Comparison of ENCODE assay signal across 9 cellular contexts in genomic region chr7:134737561-134738353, GRCh38. TPM values are rescaled to one million over a fixed set of nuclear protein-coding genes. Genes with fewer than 3 reads are reported as not detected.
A peak's percentile ranks its signal among the peaks of the same experiment; 100 is the strongest.
DNase-seq lines count a peak whose midpoint lies in the region; ATAC-seq and TF ChIP-seq lines count a peak whose summit lies in the region.
"Had no signal": no experiment of that assay in that cellular context is flagged by ENCODE, and none has a peak within 500 bp of the region (broad histone marks: within the 10 kb centered on the region; RNA-seq: fewer than 3 reads in every experiment).

No MANE protein-coding gene starts in this region.

- H3K4me3 ChIP-seq in hepatocyte (no peak overlapping the region), tibial artery (peak overlapping the region in 1 of 2 donors; percentile 2), GM23338 (no peak overlapping the region)

- H3K4me1 ChIP-seq in hepatocyte (ENCODE audit: insufficient read depth) (peaks cover 15% of the 10 kb centered on the region), tibial artery (peaks cover 4 to 39% (median 24%) of the 10 kb centered on the region in 4 donors), GM23338 (ENCODE audit: insufficient read depth) (0 out of 2 replicates have a peak, but pooled peaks cover 2% of the 10 kb centered on the region)

- intact Hi-C loops in tibial artery (cut with DNase I; ENCODE audit: low total_unique reads): no loop called here

- no peaks in the 10 kb centered on the region for H4K20me1 ChIP-seq in hepatocyte (ENCODE audit: insufficient read depth, poor library complexity, severe bottlenecking)
- H4K20me1 ChIP-seq in GM23338 (replicated peaks; ENCODE audit: insufficient read depth): no peaks in the 10 kb centered on the region

- H3K9me2 ChIP-seq in hepatocyte (replicated peaks; ENCODE audit: insufficient read depth): no peaks in the 10 kb centered on the region
- H3K9me2 ChIP-seq in GM23338 (ENCODE audit: insufficient read depth): peaks cover 12% of the 10 kb centered on the region

- H3K27ac ChIP-seq in hepatocyte (peak overlapping the region; percentile 85), tibial artery (peak overlapping the region; percentile 51 to 74), GM23338 (ENCODE audit: low read depth) (no peak overlapping the region)

- H3K4me2 ChIP-seq in hepatocyte: peak overlapping the region; percentile 58
- H3K4me2 ChIP-seq in GM23338: no peak overlapping the region

- H3K9me3 ChIP-seq in hepatocyte (ENCODE audit: low read depth): no peaks in the 10 kb centered on the region
- no peaks in the 10 kb centered on the region for H3K9me3 ChIP-seq in tibial artery

- no peaks in the 10 kb centered on the region for H3F3A ChIP-seq in GM23338 (replicated peaks; ENCODE audit: low read depth)

- H3K4me3 Mint-ChIP-seq in activated naive CD8-positive, alpha-beta T cell: no peak overlapping the region
- no peak overlapping the region for H3K4me3 Mint-ChIP-seq in activated naive CD8-positive, alpha-beta T cell treated with anti-CD3 and anti-CD28 coated beads for 36 hours
- peak overlapping the region; percentile 50 to 82 for H3K4me3 Mint-ChIP-seq in activated T-cell treated with anti-CD3 and anti-CD28 coated beads, Interleukin-2, amount 50 U/mL, for 72 hours
- H3K4me3 Mint-ChIP-seq in GM23338: no peak overlapping the region

- H3K9me3 Mint-ChIP-seq in activated naive CD8-positive, alpha-beta T cell (ENCODE audit: low read depth): no peaks in the 10 kb centered on the region
- no peaks in the 10 kb centered on the region for H3K9me3 Mint-ChIP-seq in activated naive CD8-positive, alpha-beta T cell treated with anti-CD3 and anti-CD28 coated beads for 36 hours
- H3K9me3 Mint-ChIP-seq in activated T-cell treated with anti-CD3 and anti-CD28 coated beads, Interleukin-2, amount 50 U/mL, for 72 hours: peaks cover 0 to 6% of the 10 kb centered on the region in 2 donors
- no peaks in the 10 kb centered on the region for H3K9me3 Mint-ChIP-seq in GM23338

- no peaks in the 10 kb centered on the region for H3K4me1 Mint-ChIP-seq in activated naive CD8-positive, alpha-beta T cell (ENCODE audit: low read depth)
- peaks cover 4% of the 10 kb centered on the region for H3K4me1 Mint-ChIP-seq in activated naive CD8-positive, alpha-beta T cell treated with anti-CD3 and anti-CD28 coated beads for 36 hours
- peaks cover 40% of the 10 kb centered on the region for H3K4me1 Mint-ChIP-seq in activated T-cell treated with anti-CD3 and anti-CD28 coated beads, Interleukin-2, amount 50 U/mL, for 72 hours (ENCODE audit: low read depth)
- peaks cover 12% of the 10 kb centered on the region for H3K4me1 Mint-ChIP-seq in GM23338

- no peak for DNase-seq in activated naive CD8-positive, alpha-beta T cell treated with anti-CD3 and anti-CD28 coated beads for 36 hours
- DNase-seq in activated T-cell treated with anti-CD3 and anti-CD28 coated beads, Interleukin-2, amount 50 U/mL, for 72 hours: peak; percentile 62 to 66
- DNase-seq in hepatocyte (ENCODE audit: low spot score) (peak; percentile 55), tibial artery (no peak), NCI-H446 (lab: John Stamatoyannopoulos, UW) (no peak), GM23338 (ENCODE audit: low spot score) (no peak)
- DNase-seq in effector CD4-positive, alpha-beta T cell: no peak
- DNase-seq: DMS79 treated with DMSO at 0.1 percent for 48 hours had no signal

- peak overlapping the region; percentile 8 for H3K27ac Mint-ChIP-seq in activated naive CD8-positive, alpha-beta T cell
- H3K27ac Mint-ChIP-seq in activated naive CD8-positive, alpha-beta T cell treated with anti-CD3 and anti-CD28 coated beads for 36 hours: no peak overlapping the region
- H3K27ac Mint-ChIP-seq in activated T-cell treated with anti-CD3 and anti-CD28 coated beads, Interleukin-2, amount 50 U/mL, for 72 hours: peak overlapping the region; percentile 99
- H3K27ac Mint-ChIP-seq in GM23338: no peak overlapping the region

- 80% methylated on average over 7 of the region's 7 CpGs for WGBS in hepatocyte (ENCODE audit: low lambda C conversion rate, missing lambda C conversion rate)

- H3K79me2 ChIP-seq in hepatocyte: no peaks in the 10 kb centered on the region
- no peaks in the 10 kb centered on the region for H3K79me2 ChIP-seq in GM23338 (replicated peaks; ENCODE audit: insufficient read depth)

- no peaks in the 10 kb centered on the region for H3K27me3 Mint-ChIP-seq in activated naive CD8-positive, alpha-beta T cell
- no peaks in the 10 kb centered on the region for H3K27me3 Mint-ChIP-seq in activated naive CD8-positive, alpha-beta T cell treated with anti-CD3 and anti-CD28 coated beads for 36 hours
- no peaks in the 10 kb centered on the region for H3K27me3 Mint-ChIP-seq in activated T-cell treated with anti-CD3 and anti-CD28 coated beads, Interleukin-2, amount 50 U/mL, for 72 hours (ENCODE audit: low read depth)
- peaks cover 2% of the 10 kb centered on the region for H3K27me3 Mint-ChIP-seq in GM23338 (ENCODE audit: insufficient read depth, low read depth, poor library complexity)

- TF ChIP-seq CTCF in hepatocyte (IDR thresholded peaks at IDR 0.05; ENCODE audit: poor library complexity) (no peak), tibial artery (IDR thresholded peaks at IDR 0.05) (no peak), GM23338 (conservative IDR thresholded peaks at IDR 0.05; ENCODE audit: low read depth in 2 of 2) (no peak)

- H3K27me3 ChIP-seq in hepatocyte (no peaks in the 10 kb centered on the region), tibial artery (no peaks in the 10 kb centered on the region), GM23338 (ENCODE audit: insufficient read depth) (no peaks in the 10 kb centered on the region)

- peak; percentile 96 to 97 for ATAC-seq in activated T-cell treated with anti-CD3 and anti-CD28 coated beads, Interleukin-2, amount 50 U/mL, for 72 hours (replicated peaks in 1 of 2)
- ATAC-seq in GM23338: no peak

- H3K36me3 ChIP-seq in hepatocyte (replicated peaks; ENCODE audit: insufficient read depth, low read depth) (no peaks in the 10 kb centered on the region), tibial artery (no peaks in the 10 kb centered on the region), GM23338 (ENCODE audit: insufficient read depth) (no peaks in the 10 kb centered on the region)

- no peak overlapping the region for H2AFZ ChIP-seq in hepatocyte
- no peak overlapping the region for H2AFZ ChIP-seq in GM23338

- no peaks in the 10 kb centered on the region for H3K36me3 Mint-ChIP-seq in activated naive CD8-positive, alpha-beta T cell
- H3K36me3 Mint-ChIP-seq in activated naive CD8-positive, alpha-beta T cell treated with anti-CD3 and anti-CD28 coated beads for 36 hours: no peaks in the 10 kb centered on the region
- H3K36me3 Mint-ChIP-seq in activated T-cell treated with anti-CD3 and anti-CD28 coated beads, Interleukin-2, amount 50 U/mL, for 72 hours (ENCODE audit: insufficient read depth in 2 of 2): peaks cover 11 to 12% of the 10 kb centered on the region in 2 donors
- H3K36me3 Mint-ChIP-seq in GM23338 (ENCODE audit: low read depth): no peaks in the 10 kb centered on the region

TF ChIP-seq in GM23338, 12 proteins besides CTCF, POLR2A, EP300 and RAD21 (continues in another document):
- TF ChIP-seq CREB1 (CRISPR knock-in tag; IDR thresholded peaks at IDR 0.05; ENCODE audit: low read depth): no peak

RNA-seq across cellular contexts. Expression of gene CALD1, which starts 41.7 kb away (rescaled TPM):
- 1 to 10 TPM; 1.1 TPM for total RNA-seq in activated naive CD8-positive, alpha-beta T cell treated with anti-CD3 and anti-CD28 coated beads for 36 hours
- 10 to 100 TPM; 10.8 to 20.0 TPM for total RNA-seq in activated T-cell treated with anti-CD3 and anti-CD28 coated beads, Interleukin-2, amount 50 U/mL, for 72 hours
- 207 and 219 TPM in 2 replicates for total RNA-seq in hepatocyte
- 333 and 406 TPM in 2 replicates for polyA plus RNA-seq in hepatocyte
- 132 and 133 TPM in 2 replicates for total RNA-seq in GM23338 (2014; rRNA removed; shearing (Covaris generic))
- polyA plus RNA-seq in GM23338 (2016; fragmentation: Nextera tagmentation; extraction: Ambion mirVana): 762 and 842 TPM in 2 replicates

Comparison
In these comparisons a context has a peak if more than half of its experiments do, and no peak if none do; other contexts are left out.
1. H3K27ac Mint-ChIP-seq: peak in activated naive CD8-positive, alpha-beta T cell (single experiment) and activated T-cell treated with anti-CD3 and anti-CD28 coated beads, Interleukin-2, amount 50 U/mL, for 72 hours (single experiment); none in activated naive CD8-positive, alpha-beta T cell treated with anti-CD3 and anti-CD28 coated beads for 36 hours (single experiment) and GM23338 (single experiment).
2. H3K4me3 Mint-ChIP-seq: peak in activated T-cell treated with anti-CD3 and anti-CD28 coated beads, Interleukin-2, amount 50 U/mL, for 72 hours (2 of 2); none in activated naive CD8-positive, alpha-beta T cell (single experiment), activated naive CD8-positive, alpha-beta T cell treated with anti-CD3 and anti-CD28 coated beads for 36 hours (single experiment) and GM23338 (single experiment).
3. DNase-seq: peak in activated T-cell treated with anti-CD3 and anti-CD28 coated beads, Interleukin-2, amount 50 U/mL, for 72 hours (2 of 2) and hepatocyte (single experiment); none in activated naive CD8-positive, alpha-beta T cell treated with anti-CD3 and anti-CD28 coated beads for 36 hours (single experiment), tibial artery (0 of 2), effector CD4-positive, alpha-beta T cell (single experiment), NCI-H446 (0 of 2) and GM23338 (single experiment).
4. RNA of gene CALD1, which starts 41.7 kb away (total RNA-seq): 207 to 219 TPM in hepatocyte, 132 to 133 TPM in GM23338 and 10.8 to 20.0 TPM in activated T-cell treated with anti-CD3 and anti-CD28 coated beads, Interleukin-2, amount 50 U/mL, for 72 hours; 1.1 TPM in activated naive CD8-positive, alpha-beta T cell treated with anti-CD3 and anti-CD28 coated beads for 36 hours; every median in the first group is over 4 times any median in the second.